ENCODE assay signal across 16 cellular contexts in genomic region chr4:19693949-19694597, GRCh38.
DNase-seq lines count a peak whose midpoint lies in the region; ATAC-seq and TF ChIP-seq lines count a peak whose summit lies in the region.
"Had no signal": no experiment of that assay in that cellular context is flagged by ENCODE, and none has a peak within 500 bp of the region (broad histone marks: within the 10 kb centered on the region; RNA-seq: fewer than 3 reads in every experiment).

No MANE protein-coding gene starts in this region.

- no peak for ATAC-seq in foreskin keratinocyte
- ATAC-seq: GM12878, left lung had no signal

- H3K27me3 ChIP-seq in foreskin keratinocyte, result no peaks in the 10 kb centered on the region
- H3K27me3 ChIP-seq: left lung, ovary had no signal

- no peaks in the 10 kb centered on the region for H3K4me1 ChIP-seq in foreskin keratinocyte

- DNase-seq in A172 (ENCODE audit: low spot score), result peak; percentile 25
- peak; percentile 41 to 47 for DNase-seq in Kasumi-1 (lab: John Stamatoyannopoulos, UW)
- peak; percentile 30 for DNase-seq in choroid plexus epithelial cell (ENCODE audit: low read depth)
- peak; percentile 26 for DNase-seq in medulla oblongata (ENCODE audit: extremely low spot score)
- no peak for DNase-seq in NCI-H1694 (lab: John Stamatoyannopoulos, UW)
- no peak for DNase-seq in SKM-1 (lab: John Stamatoyannopoulos, UW; ENCODE audit: unreplicated experiment)
- DNase-seq in foreskin keratinocyte, result no peak
- DNase-seq in NCI-H524 treated with DMSO at 0.1 percent for 48 hours (lab: John Stamatoyannopoulos, UW), result no peak
- DNase-seq: activated T-cell treated with anti-CD3 and anti-CD28 coated beads, Interleukin-2, amount 50 U/mL, for 1 hour; dermis blood vessel endothelial cell; DMS79 treated with DMSO at 0.1 percent for 48 hours; left lung; NCI-H1092 treated with DMSO at 0.1 percent for 48 hours; NCI-H524 had no signal

- TF ChIP-seq CTCF in choroid plexus epithelial cell (conservative IDR thresholded peaks at IDR 0.05; ENCODE audit: low read depth, low read length), result no peak
- TF ChIP-seq CTCF in foreskin keratinocyte (conservative IDR thresholded peaks at IDR 0.05), result no peak

- H3K4me3 ChIP-seq in choroid plexus epithelial cell (ENCODE audit: low read depth, low read length), result no peak overlapping the region
- H3K4me3 ChIP-seq: GM12878, left lung, ovary had no signal

- H3K27ac ChIP-seq in foreskin keratinocyte, result no peak overlapping the region
- H3K27ac ChIP-seq: left lung, ovary had no signal

Comparison
In these comparisons a context has a peak if more than half of its experiments do, and no peak if none do; other contexts are left out.
1. DNase-seq: peak in A172 (single experiment), Kasumi-1 (2 of 2), choroid plexus epithelial cell (single experiment) and medulla oblongata (single experiment); none in NCI-H1694 (single experiment), SKM-1 (single experiment), foreskin keratinocyte (0 of 2) and NCI-H524 treated with DMSO at 0.1 percent for 48 hours (single experiment).